In genomic region chr9:37921546-37922300, GRCh38 we compare ENCODE assay signal across 14 cellular contexts. TPM values are rescaled to one million over a fixed set of nuclear protein-coding genes. Genes with fewer than 3 reads are reported as not detected.
DNase-seq lines count a peak whose midpoint lies in the region; ATAC-seq, FAIRE-seq and TF ChIP-seq lines count a peak whose summit lies in the region.
"Had no signal": no experiment of that assay in that cellular context is flagged by ENCODE, and none has a peak within 500 bp of the region (broad histone marks: within the 10 kb centered on the region; RNA-seq: fewer than 3 reads in every experiment).

No MANE protein-coding gene starts in this region.

- TF ChIP-seq CTCF in BJ (IDR thresholded peaks at IDR 0.05; ENCODE audit: insufficient read depth, low read depth, low read length) = peak; percentile 26; the same call in 1 of the 2 replicates
- TF ChIP-seq CTCF in astrocyte (IDR thresholded peaks at IDR 0.05; ENCODE audit: insufficient read depth, low read depth, low read length) = peak; percentile 27
- no peak for TF ChIP-seq CTCF in fibroblast of the aortic adventitia (IDR thresholded peaks at IDR 0.05; ENCODE audit: insufficient read depth, low read length)
- TF ChIP-seq CTCF in omental fat pad (IDR thresholded peaks at IDR 0.05) = no peak

- peaks cover 38% of the 10 kb centered on the region for H3K4me1 Mint-ChIP-seq in astrocyte (ENCODE audit: low read depth, unreplicated experiment)

- peaks cover 38% of the 10 kb centered on the region for H4K20me1 ChIP-seq in astrocyte (ENCODE audit: insufficient read depth, low read length)

- peaks cover 34% of the 10 kb centered on the region for H3K4me1 ChIP-seq in astrocyte (ENCODE audit: insufficient read depth, low read length)
- H3K4me1 ChIP-seq: uterus had no signal

- no peak for FAIRE-seq in astrocyte (lab: Jason Lieb, UNC)

- no peak overlapping the region for H3K4me3 Mint-ChIP-seq in astrocyte (ENCODE audit: unreplicated experiment)

- POLR2A ChIA-PET in BJ (lab: Charles Lee) = no interaction called here

- no peak overlapping the region for H3K27ac ChIP-seq in astrocyte (ENCODE audit: low read depth, low read length)
- H3K27ac ChIP-seq: GM23248, uterus had no signal

- no peaks in the 10 kb centered on the region for H3K27me3 ChIP-seq in BJ (ENCODE audit: control insufficient read depth, insufficient read depth, low read length)
- no peaks in the 10 kb centered on the region for H3K27me3 ChIP-seq in astrocyte (ENCODE audit: insufficient read depth, low read length)
- H3K27me3 ChIP-seq: uterus had no signal

- DNase-seq in BJ (ENCODE audit: low read depth) = no peak
- peak; percentile 78 for DNase-seq in astrocyte (ENCODE audit: low read depth)
- peak; percentile 54 for DNase-seq in fibroblast of the aortic adventitia (ENCODE audit: low read depth)
- DNase-seq in omental fat pad (ENCODE audit: low spot score) = peak; percentile 22
- no peak for DNase-seq in OCI-M2 (lab: John Stamatoyannopoulos, UW; ENCODE audit: unreplicated experiment)
- no peak for DNase-seq in activated gamma-delta T cell treated with Interleukin-2 at 50 U/mL for 16 hours
- DNase-seq: DMS153; GM23248; NCI-H510A; SIG-M5; stimulated activated CD4-positive, alpha-beta T cell treated with anti-CD3 and anti-CD28 coated beads, Interleukin-12 subunit alpha, Interleukin-12 subunit beta, amount 100 ng/mL, for 4 hours had no signal

- H3K4me3 ChIP-seq in BJ (ENCODE audit: low read depth, low read length) (no peak overlapping the region), astrocyte (ENCODE audit: insufficient read depth, low read depth, low read length) (no peak overlapping the region), fibroblast of the aortic adventitia (ENCODE audit: low read depth, low read length) (no peak overlapping the region)
- H3K4me3 ChIP-seq: GM23248, uterus had no signal

- no peak overlapping the region for H3K27ac Mint-ChIP-seq in astrocyte (ENCODE audit: unreplicated experiment)

- H3K4me2 ChIP-seq in astrocyte (ENCODE audit: low read length) = peak overlapping the region; percentile 3

- peaks cover 20% of the 10 kb centered on the region for H3K36me3 Mint-ChIP-seq in astrocyte (ENCODE audit: low read depth, unreplicated experiment)

- no peak overlapping the region for H2AFZ ChIP-seq in astrocyte (ENCODE audit: low read depth, low read length)
- H2AFZ ChIP-seq: GM23248 had no signal

- no peak overlapping the region for H3K9ac ChIP-seq in astrocyte (ENCODE audit: low read length)
- H3K9ac ChIP-seq: GM23248 had no signal

- no peaks in the 10 kb centered on the region for H3K9me3 Mint-ChIP-seq in astrocyte (ENCODE audit: unreplicated experiment)

- ATAC-seq in omental fat pad (ENCODE audit: low FRiP score) (peak; percentile 57), GM19035 (IDR thresholded peaks at IDR 0.05; ENCODE audit: unreplicated experiment) (no peak), HG03565 (IDR thresholded peaks at IDR 0.05; ENCODE audit: unreplicated experiment) (no peak)

- no peaks in the 10 kb centered on the region for H3K27me3 Mint-ChIP-seq in astrocyte (ENCODE audit: low read depth, unreplicated experiment)

- H3K79me2 ChIP-seq in astrocyte (ENCODE audit: insufficient read depth, low read length) = peaks cover 47% of the 10 kb centered on the region

- peaks cover 12% of the 10 kb centered on the region for H3K36me3 ChIP-seq in BJ (ENCODE audit: control insufficient read depth, insufficient read depth, low read length)
- H3K36me3 ChIP-seq in astrocyte (ENCODE audit: insufficient read depth, low read length) = peaks cover 4% of the 10 kb centered on the region
- H3K36me3 ChIP-seq: uterus had no signal

- H3K9me3 ChIP-seq in astrocyte (ENCODE audit: insufficient read depth, low read depth, low read length) = no peaks in the 10 kb centered on the region
- H3K9me3 ChIP-seq: uterus had no signal

- CTCF ChIA-PET in BJ (lab: Yijun Ruan, JAX) = interaction anchor here (1.0 to 1.3 kb wide), 2 partner anchors 8 to 239 kb away, joined by 3 to 5 read pairs; no protein-coding TSS in a partner anchor

RNA-seq across cellular contexts. Expression of gene SLC25A51, which starts 17.8 kb away (rescaled TPM):
- polyA plus RNA-seq in BJ (2011; rRNA removed) = 15.6 and 24.4 TPM in 2 replicates
- polyA minus RNA-seq in BJ (2011; rRNA and poly(A)+ RNA removed) = 38.2 and 51.5 TPM in 2 replicates
- 37.1 and 39.6 TPM in 2 replicates for total RNA-seq in astrocyte
- 15.4 and 82.8 TPM in 2 replicates for total RNA-seq in fibroblast of the aortic adventitia (ENCODE audit: low replicate concordance)
- total RNA-seq in omental fat pad = 10 to 100 TPM; 34.5 to 59.1 (median 52.0) TPM

Comparison
In these comparisons a context has a peak if more than half of its experiments do, and no peak if none do; other contexts are left out.
1. DNase-seq: peak in astrocyte (single experiment), fibroblast of the aortic adventitia (single experiment) and omental fat pad (single experiment); none in BJ (single experiment), OCI-M2 (single experiment) and activated gamma-delta T cell treated with Interleukin-2 at 50 U/mL for 16 hours (single experiment).
2. CTCF ChIP-seq: peak in BJ (single experiment) and astrocyte (single experiment); none in fibroblast of the aortic adventitia (single experiment) and omental fat pad (0 of 3).